ENCODE assay signal across 8 cellular contexts in the genomic region with DNA sequence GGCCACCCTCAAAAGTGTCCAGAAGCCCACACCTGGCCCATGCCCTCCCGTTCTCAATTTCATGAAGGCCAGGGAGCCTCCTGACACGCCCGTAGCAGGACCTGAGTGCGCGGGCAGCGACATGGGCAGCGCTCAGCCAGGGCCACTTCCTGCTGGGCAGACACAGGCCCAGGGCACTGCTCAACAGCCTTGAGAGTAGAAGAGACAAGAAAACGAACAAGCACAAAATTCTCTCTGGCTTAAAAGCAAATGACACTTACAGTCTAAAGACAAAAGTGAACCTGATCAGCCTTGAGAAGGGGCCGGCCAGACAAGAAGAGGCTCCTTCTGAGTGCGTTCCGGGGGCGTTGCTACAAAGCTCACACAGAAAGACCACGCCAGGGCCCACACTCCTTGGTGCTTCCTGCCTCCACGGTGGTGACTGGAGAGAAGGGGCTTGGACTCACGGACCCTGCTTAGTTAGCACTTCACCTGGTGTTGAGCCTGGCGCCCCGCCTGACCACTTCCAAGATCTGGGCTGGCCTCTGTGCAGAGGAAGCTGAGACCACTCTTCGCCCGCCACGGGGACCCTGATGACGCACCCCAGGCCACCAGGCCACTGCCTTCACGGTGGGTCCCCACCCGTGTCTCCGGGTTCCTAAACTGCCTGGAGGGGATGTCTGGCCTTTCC. TPM values are rescaled to one million over a fixed set of nuclear protein-coding genes. Genes with fewer than 3 reads are reported as not detected.
DNase-seq lines count a peak whose midpoint lies in the region; ATAC-seq, FAIRE-seq and TF ChIP-seq lines count a peak whose summit lies in the region.

No MANE protein-coding gene starts in this region.

- no peak for FAIRE-seq in bronchial epithelial cell (lab: Jason Lieb, UNC)

- peak overlapping the region; percentile 90 for H3K4me3 Mint-ChIP-seq in memory B cell

- peak overlapping the region; percentile 72 for H3K4me3 ChIP-seq in bronchial epithelial cell (ENCODE audit: low read depth, low read length)
- H3K4me3 ChIP-seq in vagina, result peak overlapping the region; percentile 78 to 89

- H3K4me1 Mint-ChIP-seq in memory B cell, result peaks cover 40% of the 10 kb centered on the region

- peak overlapping the region; percentile 84 for H3K27ac ChIP-seq in vagina

- peaks cover 39% of the 10 kb centered on the region for H3K4me1 ChIP-seq in vagina

- H3K27ac Mint-ChIP-seq in memory B cell, result peak overlapping the region; percentile 74

- H3K9me3 ChIP-seq in vagina, result no peaks in the 10 kb centered on the region

- no peaks in the 10 kb centered on the region for H3K27me3 Mint-ChIP-seq in memory B cell

- intact Hi-C loops in vagina (cut with DNase I), result no loop called here

- H3K9me3 Mint-ChIP-seq in memory B cell, result no peaks in the 10 kb centered on the region

- no peaks in the 10 kb centered on the region for H3K27me3 ChIP-seq in bronchial epithelial cell (ENCODE audit: control insufficient read depth, insufficient read depth, low read length)
- H3K27me3 ChIP-seq in vagina, result no peaks in the 10 kb centered on the region

- H3K36me3 Mint-ChIP-seq in memory B cell, result no peaks in the 10 kb centered on the region

- H3K36me3 ChIP-seq in bronchial epithelial cell (ENCODE audit: control insufficient read depth, insufficient read depth, low read length), result no peaks in the 10 kb centered on the region
- H3K36me3 ChIP-seq in vagina, result no peaks in the 10 kb centered on the region

- peak; percentile 31 for DNase-seq in stimulated activated CD4-positive, alpha-beta T cell treated with anti-CD3 and anti-CD28 coated beads, Interleukin-15, amount 100 ng/mL, for 24 hours
- no peak for DNase-seq in stimulated activated CD4-positive, alpha-beta T cell treated with anti-CD3 and anti-CD28 coated beads, Interleukin-4, amount 100 ng/mL, for 24 hours
- DNase-seq in bronchial epithelial cell (ENCODE audit: low read depth) (no peak), memory B cell (ENCODE audit: low spot score in 2 of 2) (no peak), vagina (ENCODE audit: extremely low spot score in 2 of 2) (no peak), DMS153 treated with DMSO at 0.1 percent for 48 hours (lab: John Stamatoyannopoulos, UW; ENCODE audit: unreplicated experiment) (no peak), NCI-H524 treated with DMSO at 0.1 percent for 48 hours (lab: John Stamatoyannopoulos, UW) (no peak), NCI-H1694 treated with DMSO at 0.1 percent for 48 hours (lab: John Stamatoyannopoulos, UW) (no peak)

- no peak for ATAC-seq in memory B cell (ENCODE audit: low read depth)

- TF ChIP-seq CTCF in bronchial epithelial cell (IDR thresholded peaks at IDR 0.05; ENCODE audit: insufficient read depth, low read length, severe bottlenecking) (no peak), vagina (IDR thresholded peaks at IDR 0.05) (no peak)

- no peak for TF ChIP-seq POLR2A in vagina (IDR thresholded peaks at IDR 0.05)

RNA-seq across cellular contexts. Expression of a gene that starts 1.5 kb away (rescaled TPM):
- total RNA-seq in bronchial epithelial cell (10.3 and 14.5 TPM in 2 replicates), vagina (21.6 TPM)
